ENCODE assay signal across 10 cellular contexts in the genomic region with DNA sequence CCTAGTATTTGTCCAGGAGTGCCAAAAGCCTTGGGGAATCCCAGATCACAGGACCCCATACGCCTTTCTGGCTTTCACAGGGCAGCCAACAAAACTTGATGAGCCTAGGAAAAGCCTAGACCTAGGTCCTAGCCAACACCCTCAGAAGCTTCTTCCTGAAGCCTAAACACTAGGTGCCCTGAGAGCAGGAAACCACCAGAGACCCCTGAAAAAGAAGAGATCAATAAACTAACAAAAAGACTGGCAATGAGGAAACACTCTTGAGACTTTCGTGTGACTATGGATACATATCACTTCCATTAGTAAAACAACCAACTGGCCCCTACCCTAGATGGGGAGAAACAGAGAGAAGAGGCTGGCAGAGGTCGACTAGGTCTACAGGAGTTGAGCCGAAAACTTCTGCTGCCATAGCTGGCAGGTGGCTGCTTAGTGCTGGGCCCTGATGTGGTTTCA. TPM values are rescaled to one million over a fixed set of nuclear protein-coding genes. Genes with fewer than 3 reads are reported as not detected.
A peak's percentile ranks its signal among the peaks of the same experiment; 100 is the strongest.
DNase-seq lines count a peak whose midpoint lies in the region; ATAC-seq, FAIRE-seq and TF ChIP-seq lines count a peak whose summit lies in the region.
"Had no signal": no experiment of that assay in that cellular context is flagged by ENCODE, and none has a peak within 500 bp of the region (broad histone marks: within the 10 kb centered on the region; RNA-seq: fewer than 3 reads in every experiment).

No MANE protein-coding gene starts in this region.

- peaks cover 9 to 30% of the 10 kb centered on the region in 2 experiments for H3K36me3 ChIP-seq in SK-N-SH (replicated peaks in 1 of 2; ENCODE audit: control insufficient read depth in 1 of 2, insufficient read depth in 2 of 2, low read length in 1 of 2)
- peaks cover 25% of the 10 kb centered on the region for H3K36me3 ChIP-seq in iPS-15b (ENCODE audit: control insufficient read depth, insufficient read depth, low read length)

- DNase-seq in SK-N-SH (no peak), frontal cortex (ENCODE audit: low spot score in 2 of 2) (no peak), superior temporal gyrus (ENCODE audit: extremely low spot score) (no peak)
- no peak for DNase-seq in stimulated activated naive B cell treated with anti-CD40 and anti-IgM and Interleukin-4, amounts not matched to agents 10 μg/mL and 1 μg/mL and 100 μg/mL, for 72 hours

- 73% methylated on average over 4 of the region's 4 CpGs for WGBS in SK-N-SH (ENCODE audit: low lambda C conversion rate)

- no peak overlapping the region for H3K27ac ChIP-seq in SK-N-SH (ENCODE audit: low read depth in 2 of 2, low read length in 1 of 2)
- peak overlapping the region; percentile 75 for H3K27ac ChIP-seq in VCaP

- no peak overlapping the region for H2AFZ ChIP-seq in SK-N-SH (ENCODE audit: low read depth)

- TF ChIP-seq RAD21 in SK-N-SH (IDR thresholded peaks at IDR 0.05; ENCODE audit: low read length) = no peak

- peak overlapping the region; percentile 97 for H3K27ac Mint-ChIP-seq in stimulated activated naive B cell treated with anti-CD40 and anti-IgM and Interleukin-4, amounts not matched to agents 10 μg/mL and 1 μg/mL and 100 μg/mL, for 72 hours

- POLR2A ChIA-PET in SK-N-SH (lab: Yijun Ruan, JAX) = no interaction called here

- peaks cover 37% of the 10 kb centered on the region for H4K20me1 ChIP-seq in SK-N-SH (ENCODE audit: insufficient read depth)

- peaks cover 8 to 32% of the 10 kb centered on the region in 2 experiments; a peak in 3 of 4 replicates for H3K4me1 ChIP-seq in SK-N-SH (ENCODE audit: control insufficient read depth in 1 of 2, insufficient read depth in 2 of 2, low read depth in 1 of 2, low read length in 1 of 2)
- H3K4me1 ChIP-seq in iPS-15b (ENCODE audit: control insufficient read depth, insufficient read depth, low read length) = peaks cover 24% of the 10 kb centered on the region

- ATAC-seq in SK-N-SH treated with all-trans-retinoic acid at 6 μM for 48 hours = no peak
- no peak for ATAC-seq in stimulated activated naive B cell treated with anti-CD40 and anti-IgM and Interleukin-4, amounts not matched to agents 10 μg/mL and 1 μg/mL and 100 μg/mL, for 72 hours (replicated peaks)
- ATAC-seq in GM18520 (IDR thresholded peaks at IDR 0.05; ENCODE audit: unreplicated experiment) = no peak

- H3K9me3 Mint-ChIP-seq in stimulated activated naive B cell treated with anti-CD40 and anti-IgM and Interleukin-4, amounts not matched to agents 10 μg/mL and 1 μg/mL and 100 μg/mL, for 72 hours = no peaks in the 10 kb centered on the region

- H3K36me3 Mint-ChIP-seq in stimulated activated naive B cell treated with anti-CD40 and anti-IgM and Interleukin-4, amounts not matched to agents 10 μg/mL and 1 μg/mL and 100 μg/mL, for 72 hours = peaks cover 20 to 32% of the 10 kb centered on the region in 2 donors

- H3K9me3 ChIP-seq in SK-N-SH (no peaks in the 10 kb centered on the region), iPS-15b (ENCODE audit: control insufficient read depth, insufficient read depth, low read length) (no peaks in the 10 kb centered on the region)

- H3K79me2 ChIP-seq in SK-N-SH (ENCODE audit: insufficient read depth) = peaks cover 37% of the 10 kb centered on the region

- no peak for FAIRE-seq in frontal cortex (lab: Jason Lieb, UNC)
- FAIRE-seq: A204.1 had no signal

- CTCF ChIA-PET in SK-N-SH (lab: Yijun Ruan, JAX) = interaction anchor here (1.2 to 3.4 kb wide), 3 partner anchors 10 to 33 kb away, joined by 4 to 20 read pairs (median 5); no protein-coding TSS in a partner anchor

- peak overlapping the region; percentile 96 for H3K4me2 ChIP-seq in SK-N-SH

- TF ChIP-seq EP300 in SK-N-SH (IDR thresholded peaks at IDR 0.05; ENCODE audit: borderline replicate concordance in 1 of 2, low read depth in 1 of 2, low read length in 1 of 2) = no peak

- peaks cover 27% of the 10 kb centered on the region for H3F3A ChIP-seq in SK-N-SH (replicated peaks; ENCODE audit: insufficient read depth)

- H3K4me1 Mint-ChIP-seq in stimulated activated naive B cell treated with anti-CD40 and anti-IgM and Interleukin-4, amounts not matched to agents 10 μg/mL and 1 μg/mL and 100 μg/mL, for 72 hours = peaks cover 55 to 74% of the 10 kb centered on the region in 2 donors

- no peaks in the 10 kb centered on the region for H3K27me3 Mint-ChIP-seq in stimulated activated naive B cell treated with anti-CD40 and anti-IgM and Interleukin-4, amounts not matched to agents 10 μg/mL and 1 μg/mL and 100 μg/mL, for 72 hours

- H3K27me3 ChIP-seq in SK-N-SH (ENCODE audit: insufficient read depth) (no peaks in the 10 kb centered on the region), iPS-15b (ENCODE audit: control insufficient read depth, insufficient read depth, low read length) (no peaks in the 10 kb centered on the region)

- peak overlapping the region; percentile 88 to 97 for H3K4me3 Mint-ChIP-seq in stimulated activated naive B cell treated with anti-CD40 and anti-IgM and Interleukin-4, amounts not matched to agents 10 μg/mL and 1 μg/mL and 100 μg/mL, for 72 hours

- H3K9ac ChIP-seq in SK-N-SH (peak overlapping the region; percentile 86; the same call in 1 of the 2 replicates), iPS-15b (ENCODE audit: low read depth, low read length) (no peak overlapping the region)

- H3K9me2 ChIP-seq in SK-N-SH = no peaks in the 10 kb centered on the region

- TF ChIP-seq CTCF in SK-N-SH (IDR thresholded peaks at IDR 0.05) = no peak
- TF ChIP-seq CTCF in VCaP (conservative IDR thresholded peaks at IDR 0.05) = no peak

- H3K4me3 ChIP-seq in SK-N-SH (ENCODE audit: low read depth in 2 of 2, low read length in 1 of 2) (peak overlapping the region; percentile 60 to 92), iPS-15b (ENCODE audit: low read depth, low read length) (peak overlapping the region; percentile 82)

TF ChIP-seq in SK-N-SH, 30 proteins besides CTCF, POLR2A, EP300 and RAD21:
- TF ChIP-seq GABPA (IDR thresholded peaks at IDR 0.05; ENCODE audit: low read depth) (no peak), RFX5 (IDR thresholded peaks at IDR 0.05; ENCODE audit: low read length) (no peak), FOSL2 (IDR thresholded peaks at IDR 0.05; ENCODE audit: borderline replicate concordance, low read depth) (no peak), MEF2A (IDR thresholded peaks at IDR 0.05; ENCODE audit: borderline replicate concordance, low read depth) (no peak)
- TF ChIP-seq, protein P1, sequence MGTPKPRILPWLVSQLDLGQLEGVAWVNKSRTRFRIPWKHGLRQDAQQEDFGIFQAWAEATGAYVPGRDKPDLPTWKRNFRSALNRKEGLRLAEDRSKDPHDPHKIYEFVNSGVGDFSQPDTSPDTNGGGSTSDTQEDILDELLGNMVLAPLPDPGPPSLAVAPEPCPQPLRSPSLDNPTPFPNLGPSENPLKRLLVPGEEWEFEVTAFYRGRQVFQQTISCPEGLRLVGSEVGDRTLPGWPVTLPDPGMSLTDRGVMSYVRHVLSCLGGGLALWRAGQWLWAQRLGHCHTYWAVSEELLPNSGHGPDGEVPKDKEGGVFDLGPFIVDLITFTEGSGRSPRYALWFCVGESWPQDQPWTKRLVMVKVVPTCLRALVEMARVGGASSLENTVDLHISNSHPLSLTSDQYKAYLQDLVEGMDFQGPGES (IDR thresholded peaks at IDR 0.05; ENCODE audit: low read depth, low read length) = no peak

TF ChIP-seq in SK-N-SH treated with all-trans-retinoic acid at 6 μM for 48 hours, 23 proteins besides CTCF, POLR2A, EP300 and RAD21 (continues in another document):
- TF ChIP-seq, protein P2, sequence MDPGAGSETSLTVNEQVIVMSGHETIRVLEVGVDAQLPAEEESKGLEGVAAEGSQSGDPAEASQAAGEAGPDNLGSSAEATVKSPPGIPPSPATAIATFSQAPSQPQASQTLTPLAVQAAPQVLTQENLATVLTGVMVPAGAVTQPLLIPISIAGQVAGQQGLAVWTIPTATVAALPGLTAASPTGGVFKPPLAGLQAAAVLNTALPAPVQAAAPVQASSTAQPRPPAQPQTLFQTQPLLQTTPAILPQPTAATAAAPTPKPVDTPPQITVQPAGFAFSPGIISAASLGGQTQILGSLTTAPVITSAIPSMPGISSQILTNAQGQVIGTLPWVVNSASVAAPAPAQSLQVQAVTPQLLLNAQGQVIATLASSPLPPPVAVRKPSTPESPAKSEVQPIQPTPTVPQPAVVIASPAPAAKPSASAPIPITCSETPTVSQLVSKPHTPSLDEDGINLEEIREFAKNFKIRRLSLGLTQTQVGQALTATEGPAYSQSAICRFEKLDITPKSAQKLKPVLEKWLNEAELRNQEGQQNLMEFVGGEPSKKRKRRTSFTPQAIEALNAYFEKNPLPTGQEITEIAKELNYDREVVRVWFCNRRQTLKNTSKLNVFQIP (CRISPR knock-in tag; IDR thresholded peaks at IDR 0.05; ENCODE audit: borderline replicate concordance, low read depth) = no peak
- TF ChIP-seq ESRRG (CRISPR knock-in tag; IDR thresholded peaks at IDR 0.05) = no peak
- no peak for TF ChIP-seq SNAI2 (CRISPR knock-in tag; IDR thresholded peaks at IDR 0.05)
- no peak for TF ChIP-seq ARNTL (CRISPR knock-in tag; IDR thresholded peaks at IDR 0.05; ENCODE audit: borderline replicate concordance, low read depth)
- TF ChIP-seq TOX (CRISPR knock-in tag; IDR thresholded peaks at IDR 0.05; ENCODE audit: borderline replicate concordance) = no peak
- no peak for TF ChIP-seq ZNF70 (CRISPR knock-in tag; IDR thresholded peaks at IDR 0.05)
- no peak for TF ChIP-seq CSDC2 (CRISPR knock-in tag; IDR thresholded peaks at IDR 0.05)
- TF ChIP-seq ZC3H10 (CRISPR knock-in tag; IDR thresholded peaks at IDR 0.05) = no peak
- TF ChIP-seq OSR1 (CRISPR knock-in tag; IDR thresholded peaks at IDR 0.05) = no peak
- TF ChIP-seq ZNF8 (CRISPR knock-in tag; IDR thresholded peaks at IDR 0.05) = no peak
- no peak for TF ChIP-seq BACH2 (CRISPR knock-in tag; IDR thresholded peaks at IDR 0.05; ENCODE audit: borderline replicate concordance)
- TF ChIP-seq ZFP30 (CRISPR knock-in tag; IDR thresholded peaks at IDR 0.05) = no peak

RNA-seq across cellular contexts. Expression of a gene that starts 1.2 kb away (rescaled TPM):
- 27.8 and 38.5 TPM in 2 replicates for polyA plus RNA-seq in SK-N-SH (2012; rRNA removed)
- polyA plus RNA-seq in SK-N-SH (2012; cell fraction: cytosol; rRNA removed) = 28.1 and 30.4 TPM in 2 replicates
- 21.0 and 22.8 TPM in 2 replicates for polyA plus RNA-seq in SK-N-SH (2012; cell fraction: nucleus; rRNA removed)
- 38.3 TPM for total RNA-seq in frontal cortex

RNA-seq across cellular contexts. Expression of a gene that starts 1.4 kb away (rescaled TPM):
- polyA plus RNA-seq in SK-N-SH (2012; rRNA removed) = not detected in 2 replicates
- not detected in 2 replicates for polyA plus RNA-seq in SK-N-SH (2012; cell fraction: cytosol; rRNA removed)
- polyA plus RNA-seq in SK-N-SH (2012; cell fraction: nucleus; rRNA removed) = not detected in 2 replicates
- total RNA-seq in frontal cortex = not detected
- polyA plus RNA-seq: adipose tissue had no signal

RNA-seq across cellular contexts. Expression of a gene that starts 7.7 kb away (rescaled TPM):
- polyA plus RNA-seq in SK-N-SH (2012; rRNA removed) = 2.4 and 3.6 TPM in 2 replicates
- 0.43 and 0.53 TPM in 2 replicates for polyA plus RNA-seq in SK-N-SH (2012; cell fraction: cytosol; rRNA removed)
- 20.6 and 25.6 TPM in 2 replicates for polyA plus RNA-seq in SK-N-SH (2012; cell fraction: nucleus; rRNA removed)
- total RNA-seq in frontal cortex = 6.5 TPM

RNA-seq across cellular contexts. Expression of a gene that starts 36.6 kb away (rescaled TPM):
- not detected in 2 replicates for polyA plus RNA-seq in SK-N-SH (2012; rRNA removed)
- polyA plus RNA-seq in SK-N-SH (2012; cell fraction: cytosol; rRNA removed) = 0.01 and 0.03 TPM in 2 replicates
- not detected in 2 replicates for polyA plus RNA-seq in SK-N-SH (2012; cell fraction: nucleus; rRNA removed)
- total RNA-seq in frontal cortex = under 0.01 TPM

RNA-seq across cellular contexts. Expression of a gene that starts 54.4 kb away (rescaled TPM):
- polyA plus RNA-seq in SK-N-SH (2012; rRNA removed) = 87.6 and 104 TPM in 2 replicates
- 57.9 and 80.3 TPM in 2 replicates for polyA plus RNA-seq in SK-N-SH (2012; cell fraction: cytosol; rRNA removed)
- polyA plus RNA-seq in SK-N-SH (2012; cell fraction: nucleus; rRNA removed) = 104 and 122 TPM in 2 replicates
- total RNA-seq in frontal cortex = 77.0 TPM
